Comparison of ENCODE assay signal across 27 cellular contexts in genomic region chr7:77740257-77740656, GRCh38.
"Had no signal": no experiment of that assay in that cellular context is flagged by ENCODE, and none has a peak within 500 bp of the region (broad histone marks: within the 10 kb centered on the region; RNA-seq: fewer than 3 reads in every experiment).

No MANE protein-coding gene starts in this region.

- H3K27me3 Mint-ChIP-seq: activated CD4-positive, alpha-beta T cell treated with anti-CD3 and anti-CD28 coated beads for 36 hours; activated naive CD4-positive, alpha-beta T cell treated with anti-CD3 and anti-CD28 coated beads, Interleukin-2, amount 10 ng/mL, durations not matched to agents 7 days and 5 days; activated naive CD8-positive, alpha-beta T cell treated with anti-CD3 and anti-CD28 coated beads, Interleukin-2, amount 50 U/mL, for 24 hours; T-cell had no signal

- H3K27ac ChIP-seq: esophagus muscularis mucosa, foreskin keratinocyte, heart left ventricle, pancreas, prostate gland had no signal

- ATAC-seq: activated CD4-positive, alpha-beta T cell treated with anti-CD3 and anti-CD28 coated beads for 36 hours; activated naive CD8-positive, alpha-beta T cell treated with anti-CD3 and anti-CD28 coated beads, Interleukin-2, amount 50 U/mL, for 24 hours; foreskin keratinocyte; heart left ventricle; pancreas; T-cell had no signal

- DNase-seq: activated CD4-positive, alpha-beta T cell treated with anti-CD3 and anti-CD28 coated beads for 36 hours; activated CD4-positive, alpha-beta T cell treated with anti-CD3 and anti-CD28 coated beads, Interleukin-2, amount 50 U/mL, for 4 hours; activated CD4-positive, CD25-positive, alpha-beta regulatory T cell; activated gamma-delta T cell; activated naive CD4-positive, alpha-beta T cell treated with anti-CD3 and anti-CD28 coated beads, Interleukin-2, amount 10 ng/mL, durations not matched to agents 7 days and 5 days; activated naive CD8-positive, alpha-beta T cell treated with anti-CD3 and anti-CD28 coated beads, Interleukin-2, amount 50 U/mL, for 24 hours; activated T-cell treated with anti-CD3 and anti-CD28 coated beads, Interleukin-2, amount 50 U/mL, for 1 hour; amygdala; central memory CD4-positive, alpha-beta T cell; dermis blood vessel endothelial cell; effector CD4-positive, alpha-beta T cell; foreskin keratinocyte; heart left ventricle; hypothalamus; pancreas; stimulated activated CD4-positive, alpha-beta T cell treated with anti-CD3 and anti-CD28 coated beads, Interleukin-1b, Interleukin-23, amount 100 ng/mL, for 48 hours; stimulated activated CD4-positive, alpha-beta T cell treated with anti-CD3 and anti-CD28 coated beads, Interleukin-4, amount 100 ng/mL, for 4 hours; stimulated activated CD8-positive, alpha-beta memory T cell treated with anti-CD3 and anti-CD28 coated beads, Interleukin-4, amount 100 ng/mL, for 48 hours; stimulated activated naive CD4-positive, alpha-beta T cell; T-cell had no signal

- H3K4me2 ChIP-seq: smooth muscle cell had no signal

- H3K36me3 ChIP-seq: pancreas, prostate gland had no signal

- H3K9me3 Mint-ChIP-seq: activated naive CD4-positive, alpha-beta T cell treated with anti-CD3 and anti-CD28 coated beads, Interleukin-2, amount 10 ng/mL, durations not matched to agents 7 days and 5 days; activated naive CD8-positive, alpha-beta T cell treated with anti-CD3 and anti-CD28 coated beads, Interleukin-2, amount 50 U/mL, for 24 hours; activated T-helper 1 cell treated with anti-CD3 and anti-CD28 coated beads, Interleukin-12 subunit alpha, Interleukin-12 subunit beta, Interleukin-2, Interleukin-4 antibody, amounts not matched to agents 30 ng/mL and 10 ng/mL and 1 ng/mL, durations not matched to agents 14 hours and 24 hours and 36 hours; T-cell; T-helper 2 cell treated with Interferon-gamma antibody and Interleukin-4, amounts not matched to agents 5 μg/mL and 100 μg/mL, for 36 hours had no signal

- H3K4me3 Mint-ChIP-seq: activated CD4-positive, alpha-beta T cell treated with anti-CD3 and anti-CD28 coated beads for 36 hours; activated naive CD4-positive, alpha-beta T cell treated with anti-CD3 and anti-CD28 coated beads, Interleukin-2, amount 10 ng/mL, durations not matched to agents 7 days and 5 days; activated naive CD8-positive, alpha-beta T cell treated with anti-CD3 and anti-CD28 coated beads, Interleukin-2, amount 50 U/mL, for 24 hours; activated T-helper 1 cell treated with anti-CD3 and anti-CD28 coated beads, Interleukin-12 subunit alpha, Interleukin-12 subunit beta, Interleukin-2, Interleukin-4 antibody, amounts not matched to agents 30 ng/mL and 10 ng/mL and 1 ng/mL, durations not matched to agents 14 hours and 24 hours and 36 hours; T-cell; T-helper 2 cell treated with Interferon-gamma antibody and Interleukin-4, amounts not matched to agents 5 μg/mL and 100 μg/mL, for 36 hours had no signal

- H3K27me3 ChIP-seq: esophagus muscularis mucosa, foreskin keratinocyte, heart left ventricle, pancreas had no signal

- H3K9me3 ChIP-seq: esophagus muscularis mucosa, heart left ventricle, prostate gland had no signal

- FAIRE-seq: pancreas, urothelium cell line had no signal

- H3K4me1 ChIP-seq: prostate gland had no signal

- H3K27ac Mint-ChIP-seq: activated CD4-positive, alpha-beta T cell treated with anti-CD3 and anti-CD28 coated beads for 36 hours; activated naive CD4-positive, alpha-beta T cell treated with anti-CD3 and anti-CD28 coated beads, Interleukin-2, amount 10 ng/mL, durations not matched to agents 7 days and 5 days; activated naive CD8-positive, alpha-beta T cell treated with anti-CD3 and anti-CD28 coated beads, Interleukin-2, amount 50 U/mL, for 24 hours; activated T-helper 1 cell treated with anti-CD3 and anti-CD28 coated beads, Interleukin-12 subunit alpha, Interleukin-12 subunit beta, Interleukin-2, Interleukin-4 antibody, amounts not matched to agents 30 ng/mL and 10 ng/mL and 1 ng/mL, durations not matched to agents 14 hours and 24 hours and 36 hours; T-cell; T-helper 2 cell treated with Interferon-gamma antibody and Interleukin-4, amounts not matched to agents 5 μg/mL and 100 μg/mL, for 36 hours had no signal

- H3K4me3 ChIP-seq: esophagus muscularis mucosa, heart left ventricle, lung, pancreas, prostate gland, smooth muscle cell had no signal
